Comparison of ENCODE assay signal across 9 cellular contexts in the genomic region with DNA sequence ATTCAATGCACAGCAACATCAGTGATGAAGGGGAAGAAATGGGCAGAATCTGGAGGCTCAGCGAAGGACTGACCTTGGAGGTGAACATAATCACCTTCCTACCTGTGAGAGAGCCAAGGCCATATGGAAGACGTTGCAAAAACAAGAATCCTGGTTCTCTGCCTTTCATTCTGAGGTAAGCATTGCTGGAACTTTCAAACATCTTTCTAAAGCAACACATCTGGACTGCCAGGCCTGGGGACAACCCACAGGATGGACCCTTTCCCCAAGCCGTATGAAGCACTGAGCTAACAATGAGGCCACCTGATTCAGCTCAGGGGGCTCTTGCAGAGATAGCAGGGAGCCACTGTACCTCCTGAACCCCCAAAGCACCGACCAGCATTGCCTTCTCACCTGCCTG.
DNase-seq lines count a peak whose midpoint lies in the region; ATAC-seq, FAIRE-seq and TF ChIP-seq lines count a peak whose summit lies in the region.
"Had no signal": no experiment of that assay in that cellular context is flagged by ENCODE, and none has a peak within 500 bp of the region (broad histone marks: within the 10 kb centered on the region; RNA-seq: fewer than 3 reads in every experiment).

No MANE protein-coding gene starts in this region.

- H3K27ac ChIP-seq in Peyer's patch, result peak overlapping the region; percentile 61 to 98 (median 90)
- H3K27ac ChIP-seq in fibroblast of lung (ENCODE audit: insufficient read depth, low read length), result peak overlapping the region; percentile 99
- peak overlapping the region; percentile 95 to 99 (median 99) for H3K27ac ChIP-seq in spleen

- H3K36me3 ChIP-seq in Peyer's patch (peaks cover 0 to 4% (median 0%) of the 10 kb centered on the region in 3 donors), fibroblast of lung (ENCODE audit: control insufficient read depth, insufficient read depth, low read length) (peaks cover 7% of the 10 kb centered on the region), spleen (peaks cover 0 to 78% (median 16%) of the 10 kb centered on the region in 6 donors)

- WGBS in spleen, 5 donors, result 39 to 65% (median 52%) methylated on average over 4 of the region's 4 CpGs

- H3K4me3 ChIP-seq in GM12864 (ENCODE audit: low read depth, low read length) (peak overlapping the region; percentile 88), Peyer's patch (peak overlapping the region; percentile 61 to 89 (median 80)), fibroblast of lung (replicated peaks in 1 of 4; ENCODE audit: control extremely low read depth in 1 of 4, insufficient read depth in 1 of 4, low read depth in 3 of 4, low read length in 4 of 4) (peak overlapping the region in 3 of 4 experiments; percentile 1 to 96 (median 94)), spleen (peak overlapping the region; percentile 51 to 86 (median 72))

- peaks cover 0 to 25% (median 9%) of the 10 kb centered on the region in 4 donors for H3K4me1 ChIP-seq in Peyer's patch
- peaks cover 18% of the 10 kb centered on the region for H3K4me1 ChIP-seq in fibroblast of lung (ENCODE audit: control insufficient read depth, extremely low read depth, insufficient read depth, low read length)
- peaks cover 51 to 98% (median 67%) of the 10 kb centered on the region in 6 donors for H3K4me1 ChIP-seq in spleen

- no peak for FAIRE-seq in D721Med (lab: Jason Lieb, UNC)
- FAIRE-seq: endothelial cell of umbilical vein had no signal

- TF ChIP-seq POLR2A in Peyer's patch (IDR thresholded peaks at IDR 0.05), result no peak
- no peak for TF ChIP-seq POLR2A in spleen (IDR thresholded peaks at IDR 0.05)

- H3K9me3 ChIP-seq in Peyer's patch, result no peaks in the 10 kb centered on the region
- no peaks in the 10 kb centered on the region for H3K9me3 ChIP-seq in fibroblast of lung (ENCODE audit: control insufficient read depth, insufficient read depth, low read depth, low read length)
- no peaks in the 10 kb centered on the region for H3K9me3 ChIP-seq in spleen

- ATAC-seq in HG03025 (IDR thresholded peaks at IDR 0.05; ENCODE audit: low FRiP score, unreplicated experiment), result no peak

- no peaks in the 10 kb centered on the region for H3K27me3 ChIP-seq in Peyer's patch
- H3K27me3 ChIP-seq in fibroblast of lung (ENCODE audit: control insufficient read depth, insufficient read depth, low read length), result no peaks in the 10 kb centered on the region
- no peaks in the 10 kb centered on the region for H3K27me3 ChIP-seq in spleen (replicated peaks in 1 of 7)

- H4K20me1 ChIP-seq in fibroblast of lung (ENCODE audit: control insufficient read depth, extremely low read depth, insufficient read depth, low read length), result peaks cover 5% of the 10 kb centered on the region

- TF ChIP-seq CTCF in GM12864 (IDR thresholded peaks at IDR 0.05; ENCODE audit: low read depth, low read length, missing control alignments) (no peak), Peyer's patch (IDR thresholded peaks at IDR 0.05) (no peak), fibroblast of lung (conservative IDR thresholded peaks at IDR 0.05 in 1 of 2, IDR thresholded peaks at IDR 0.05 in 1 of 2; ENCODE audit: low read depth in 1 of 2, low read length in 2 of 2) (no peak), spleen (IDR thresholded peaks at IDR 0.05 in 8 of 11, conservative IDR thresholded peaks at IDR 0.05 in 3 of 11) (no peak), D721Med (IDR thresholded peaks at IDR 0.05; ENCODE audit: insufficient read depth, missing control alignments) (no peak)

- no peak for DNase-seq in GM12864 (ENCODE audit: low read depth)
- no peak for DNase-seq in Peyer's patch
- DNase-seq in fibroblast of lung (ENCODE audit: low read depth in 2 of 2), result no peak
- DNase-seq in spleen, result no peak
- DNase-seq in D721Med (ENCODE audit: insufficient read length, low spot score), result no peak
- no peak for DNase-seq in OCI-M1 (lab: John Stamatoyannopoulos, UW)
- DNase-seq: H7 had no signal

- peak overlapping the region; percentile 82 for H3K4me2 ChIP-seq in fibroblast of lung (ENCODE audit: extremely low read depth, insufficient read depth, low read length)

- H3K79me2 ChIP-seq in fibroblast of lung (ENCODE audit: control insufficient read depth, insufficient read depth, low read length), result peaks cover 100% of the 10 kb centered on the region

- H3K9ac ChIP-seq in fibroblast of lung (ENCODE audit: insufficient read depth, low read length), result no peak overlapping the region

- no peak overlapping the region for H2AFZ ChIP-seq in fibroblast of lung (ENCODE audit: low read length)

- intact Hi-C loops in spleen (cut with DNase I; ENCODE audit: low total_unique reads), result loop anchor here (10.0 kb wide), 1 partner anchor 108 kb away; no protein-coding TSS in a partner anchor
